24 cellular contexts compared by ENCODE assay signal in genomic region chrX:14672611-14673172, GRCh38.
"Had no signal": no experiment of that assay in that cellular context is flagged by ENCODE, and none has a peak within 500 bp of the region (broad histone marks: within the 10 kb centered on the region; RNA-seq: fewer than 3 reads in every experiment).

No MANE protein-coding gene starts in this region.

- H3K9me3 ChIP-seq: esophagus muscularis mucosa, heart right ventricle, left lung, pancreas, prostate gland, spleen, suprapubic skin, tibial artery had no signal

- FAIRE-seq: bronchial epithelial cell, colon, pancreas had no signal

- H3K4me3 ChIP-seq: esophagus muscularis mucosa, heart right ventricle, left lung, lung, pancreas, prostate gland, spleen, suprapubic skin, tibial artery had no signal

- H3K27me3 ChIP-seq: esophagus muscularis mucosa, foreskin keratinocyte, heart right ventricle, left lung, pancreas, spleen, suprapubic skin, tibial artery had no signal

- H3K36me3 ChIP-seq: esophagus muscularis mucosa, heart right ventricle, left lung, pancreas, prostate gland, spleen, suprapubic skin, tibial artery had no signal

- ATAC-seq: activated T-cell treated with anti-CD3 and anti-CD28 coated beads, Interleukin-2, amount 50 U/mL, for 4 hours; heart right ventricle; left lung; pancreas; right cardiac atrium; T-helper 17 cell had no signal

- H3K27ac ChIP-seq: esophagus muscularis mucosa, foreskin keratinocyte, heart right ventricle, left lung, pancreas, prostate gland, suprapubic skin, tibial artery had no signal

- DNase-seq: activated CD4-positive, alpha-beta memory T cell treated with anti-CD3 and anti-CD28 coated beads, Interleukin-2, amount 10 ng/mL, durations not matched to agents 7 days and 5 days; activated CD4-positive, alpha-beta T cell treated with anti-CD3 and anti-CD28 coated beads for 1 hour; activated CD4-positive, alpha-beta T cell treated with anti-CD3 and anti-CD28 coated beads, Interleukin-2, amount 10 ng/mL, durations not matched to agents 7 days and 5 days; activated CD8-positive, alpha-beta memory T cell treated with anti-CD3 and anti-CD28 coated beads, Interleukin-2, amount 50 U/mL, for 48 hours; activated T-cell treated with anti-CD3 and anti-CD28 coated beads, Interleukin-2, amount 50 U/mL, for 4 hours; dermis blood vessel endothelial cell; effector CD4-positive, alpha-beta T cell; foreskin keratinocyte; heart right ventricle; kidney glomerular epithelial cell; left lung; naive B cell; pancreas; right cardiac atrium; spleen; stimulated activated naive CD4-positive, alpha-beta T cell; T-helper 17 cell; tibial artery had no signal

- H3K4me1 ChIP-seq: heart right ventricle, left lung, pancreas, prostate gland, spleen, suprapubic skin, tibial artery had no signal
